Comparison of ENCODE assay signal across 9 cellular contexts in the genomic region with DNA sequence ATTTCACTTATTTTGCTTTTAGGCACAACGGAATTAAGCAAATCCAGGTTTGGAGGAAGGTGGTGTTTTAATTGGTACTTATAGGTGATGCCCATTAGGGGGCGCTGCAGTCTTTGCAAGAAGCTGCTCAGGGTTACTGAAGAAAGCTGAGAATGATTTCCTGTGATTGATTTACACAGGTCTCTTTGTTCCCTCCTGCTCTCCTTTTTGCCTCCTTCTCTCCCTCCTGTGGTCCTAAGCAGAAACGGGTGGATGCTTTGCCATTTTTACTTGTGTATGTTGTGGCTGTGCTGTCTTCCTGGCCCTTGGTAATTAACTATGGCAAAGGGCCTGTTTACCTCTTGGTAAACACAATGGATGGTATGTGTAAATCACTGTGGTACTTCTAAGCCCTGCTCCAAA.
DNase-seq lines count a peak whose midpoint lies in the region; ATAC-seq and TF ChIP-seq lines count a peak whose summit lies in the region.
"Had no signal": no experiment of that assay in that cellular context is flagged by ENCODE, and none has a peak within 500 bp of the region (broad histone marks: within the 10 kb centered on the region; RNA-seq: fewer than 3 reads in every experiment).

No MANE protein-coding gene starts in this region.

- no peak overlapping the region for H3K4me3 ChIP-seq in kidney epithelial cell (ENCODE audit: low read depth, low read length)

- H3K27me3 Mint-ChIP-seq in activated B cell treated with CpG ODN at 0.5 μM for 24 hours, result no peaks in the 10 kb centered on the region
- H3K27me3 Mint-ChIP-seq: stimulated activated naive CD8-positive, alpha-beta T cell treated with anti-CD3 and anti-CD28 coated beads, Interleukin-15, Interleukin-2, amounts not matched to agents 100 ng/mL and 50 ng/mL, for 24 hours had no signal

- ATAC-seq in activated B cell treated with CpG ODN at 0.5 μM for 24 hours (ENCODE audit: low read depth) (peak; percentile 31), HG03520 (IDR thresholded peaks at IDR 0.05; ENCODE audit: unreplicated experiment) (no peak)

- DNase-seq in GM19238 (ENCODE audit: insufficient read length, low spot score) (peak; percentile 39), NCI-H2196 treated with DMSO at 0.1 percent for 48 hours (lab: John Stamatoyannopoulos, UW; ENCODE audit: unreplicated experiment) (peak; percentile 66), activated B cell treated with CpG ODN at 0.5 μM for 24 hours (no peak), caudate nucleus (lab: John Stamatoyannopoulos, UW) (peak in 51 of 61 donors; percentile 7 to 79 (median 47)), kidney epithelial cell (ENCODE audit: low read depth) (peak; percentile 39)
- peak; percentile 19 to 42 (median 26) for DNase-seq in stimulated activated CD4-positive, alpha-beta T cell treated with anti-CD3 and anti-CD28 coated beads, Interleukin-1b, Interleukin-23, amount 100 ng/mL, for 24 hours (ENCODE audit: low read depth in 4 of 4, low spot score in 1 of 4)

- H3K9me3 Mint-ChIP-seq in activated B cell treated with CpG ODN at 0.5 μM for 24 hours, result no peaks in the 10 kb centered on the region
- H3K9me3 Mint-ChIP-seq: stimulated activated naive CD8-positive, alpha-beta T cell treated with anti-CD3 and anti-CD28 coated beads, Interleukin-15, Interleukin-2, amounts not matched to agents 100 ng/mL and 50 ng/mL, for 24 hours had no signal

- no peaks in the 10 kb centered on the region for H3K4me1 Mint-ChIP-seq in activated B cell treated with CpG ODN at 0.5 μM for 24 hours

- no peaks in the 10 kb centered on the region for H3K27me3 ChIP-seq in kidney epithelial cell (ENCODE audit: control insufficient read depth, insufficient read depth, low read length)

- TF ChIP-seq CTCF in 22Rv1 (IDR thresholded peaks at IDR 0.05) (peak; percentile 90), activated B cell treated with CpG ODN at 0.5 μM for 24 hours (IDR thresholded peaks at IDR 0.05) (peak; percentile 30), kidney epithelial cell (IDR thresholded peaks at IDR 0.05; ENCODE audit: insufficient read depth, low read length, poor library complexity, severe bottlenecking) (peak; percentile 75)

- no peak overlapping the region for H3K4me3 Mint-ChIP-seq in activated B cell treated with CpG ODN at 0.5 μM for 24 hours
- H3K4me3 Mint-ChIP-seq: stimulated activated naive CD8-positive, alpha-beta T cell treated with anti-CD3 and anti-CD28 coated beads, Interleukin-15, Interleukin-2, amounts not matched to agents 100 ng/mL and 50 ng/mL, for 24 hours had no signal

- H3K36me3 Mint-ChIP-seq in activated B cell treated with CpG ODN at 0.5 μM for 24 hours (ENCODE audit: low read depth), result peaks cover 77% of the 10 kb centered on the region

- intact Hi-C loops in activated B cell treated with CpG ODN at 0.5 μM for 24 hours (cut with micrococcal nuclease), result loop anchor here (1.0 kb wide), 3 partner anchors 153 to 254 kb away; no protein-coding TSS in a partner anchor

- CTCF ChIA-PET in activated B cell treated with CpG ODN at 0.5 μM for 24 hours (lab: Charles Lee), result interaction anchor here (0.6 to 3.0 kb wide), 7 partner anchors 150 to 824 kb away, joined by 3 to 20 read pairs (median 3); no protein-coding TSS in a partner anchor

- POLR2A ChIA-PET in activated B cell treated with CpG ODN at 0.5 μM for 24 hours (lab: Charles Lee), result no interaction called here

- H3K27ac ChIP-seq in 22Rv1 (no peak overlapping the region), caudate nucleus (ENCODE audit: low read depth, low read length) (peak overlapping the region; percentile 33)

- peaks cover 3% of the 10 kb centered on the region for H3K36me3 ChIP-seq in kidney epithelial cell (ENCODE audit: control insufficient read depth, insufficient read depth, low read length)

- H3K27ac Mint-ChIP-seq in activated B cell treated with CpG ODN at 0.5 μM for 24 hours, result no peak overlapping the region
- H3K27ac Mint-ChIP-seq: stimulated activated naive CD8-positive, alpha-beta T cell treated with anti-CD3 and anti-CD28 coated beads, Interleukin-15, Interleukin-2, amounts not matched to agents 100 ng/mL and 50 ng/mL, for 24 hours had no signal

Comparison
In these comparisons a context has a peak if more than half of its experiments do, and no peak if none do; other contexts are left out.
1. CTCF ChIP-seq: peak in every context shown above with its lines; median percentile 90 in 22Rv1; 75 in kidney epithelial cell; 30 in activated B cell treated with CpG ODN at 0.5 μM for 24 hours.